1 cellular context compared by ENCODE assay signal in genomic region chr7:139118234-139118802, GRCh38.
A peak's percentile ranks its signal among the peaks of the same experiment; 100 is the strongest.
TF ChIP-seq lines count a peak whose summit lies in the region.

No MANE protein-coding gene starts in this region.

TF ChIP-seq in IMR-90, 13 proteins besides CTCF, POLR2A, EP300 and RAD21 (continued from another document):
- no peak for TF ChIP-seq USF2 (IDR thresholded peaks at IDR 0.05; ENCODE audit: low read depth, low read length)
- no peak for TF ChIP-seq MXI1 (IDR thresholded peaks at IDR 0.05; ENCODE audit: borderline replicate concordance, low read depth, low read length)
- TF ChIP-seq MAZ (IDR thresholded peaks at IDR 0.05; ENCODE audit: borderline replicate concordance, low read depth, low read length): no peak
- peak; percentile 88 for TF ChIP-seq FOS (IDR thresholded peaks at IDR 0.05; ENCODE audit: low read depth, low read length)
- no peak for TF ChIP-seq RFX5 (IDR thresholded peaks at IDR 0.05; ENCODE audit: low read depth, low read length)
